Comparison of ENCODE assay signal across 1 cellular context in genomic region chr2:54568876-54569298, GRCh38.
TF ChIP-seq lines count a peak whose summit lies in the region.

No MANE protein-coding gene starts in this region.

TF ChIP-seq in K562, 482 proteins besides CTCF, POLR2A, EP300 and RAD21 (continued from another document and continues in another):
- TF ChIP-seq ZNF592 (IDR thresholded peaks at IDR 0.05) (no peak), CREBBP (IDR thresholded peaks at IDR 0.05; ENCODE audit: low read depth, low read length) (no peak), ZNF583 (CRISPR knock-in tag; IDR thresholded peaks at IDR 0.05) (no peak), JUND (IDR thresholded peaks at IDR 0.05; ENCODE audit: borderline replicate concordance, low read depth, low read length) (peak; percentile 24; the same call in 1 of the 2 replicates), JUND (tag; IDR thresholded peaks at IDR 0.05; ENCODE audit: borderline replicate concordance, low read depth, low read length) (no peak; the same call in 2 of the 3 replicates), NFRKB (IDR thresholded peaks at IDR 0.05; ENCODE audit: low read depth) (no peak), NR1H2 (CRISPR knock-in tag; IDR thresholded peaks at IDR 0.05) (no peak), KLF10 (CRISPR knock-in tag; IDR thresholded peaks at IDR 0.05) (no peak), HSF4 (CRISPR knock-in tag; IDR thresholded peaks at IDR 0.05; ENCODE audit: borderline replicate concordance) (no peak), PATZ1 (CRISPR knock-in tag; IDR thresholded peaks at IDR 0.05; ENCODE audit: borderline replicate concordance) (no peak), ETV5 (CRISPR knock-in tag; IDR thresholded peaks at IDR 0.05; ENCODE audit: low read depth) (peak; percentile 56; the same call in 1 of the 2 replicates), RBFOX2 (IDR thresholded peaks at IDR 0.05; ENCODE audit: low read depth, low read length) (no peak), GTF2A2 (tag; IDR thresholded peaks at IDR 0.05) (no peak), ILK (tag; IDR thresholded peaks at IDR 0.05; ENCODE audit: borderline replicate concordance, low read depth) (no peak), ZNF76 (CRISPR knock-in tag; IDR thresholded peaks at IDR 0.05; ENCODE audit: borderline replicate concordance) (no peak), SAFB (IDR thresholded peaks at IDR 0.05; ENCODE audit: borderline replicate concordance, low read depth, low read length) (no peak), PBX2 (CRISPR knock-in tag; IDR thresholded peaks at IDR 0.05; ENCODE audit: low read depth) (no peak), PBX2 (tag; conservative IDR thresholded peaks at IDR 0.05; ENCODE audit: low read depth) (0 out of 2 replicates have a peak, but pooled peaks have one; percentile 37), ZNF174 (CRISPR knock-in tag; IDR thresholded peaks at IDR 0.05) (no peak), ATF3 (IDR thresholded peaks at IDR 0.05) (no peak), ATF3 (CRISPR knock-in tag; conservative IDR thresholded peaks at IDR 0.05) (no peak), ZSCAN32 (CRISPR knock-in tag; IDR thresholded peaks at IDR 0.05) (no peak), ZKSCAN3 (CRISPR knock-in tag; IDR thresholded peaks at IDR 0.05) (no peak)
- TF ChIP-seq, protein P1, sequence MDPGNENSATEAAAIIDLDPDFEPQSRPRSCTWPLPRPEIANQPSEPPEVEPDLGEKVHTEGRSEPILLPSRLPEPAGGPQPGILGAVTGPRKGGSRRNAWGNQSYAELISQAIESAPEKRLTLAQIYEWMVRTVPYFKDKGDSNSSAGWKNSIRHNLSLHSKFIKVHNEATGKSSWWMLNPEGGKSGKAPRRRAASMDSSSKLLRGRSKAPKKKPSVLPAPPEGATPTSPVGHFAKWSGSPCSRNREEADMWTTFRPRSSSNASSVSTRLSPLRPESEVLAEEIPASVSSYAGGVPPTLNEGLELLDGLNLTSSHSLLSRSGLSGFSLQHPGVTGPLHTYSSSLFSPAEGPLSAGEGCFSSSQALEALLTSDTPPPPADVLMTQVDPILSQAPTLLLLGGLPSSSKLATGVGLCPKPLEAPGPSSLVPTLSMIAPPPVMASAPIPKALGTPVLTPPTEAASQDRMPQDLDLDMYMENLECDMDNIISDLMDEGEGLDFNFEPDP (CRISPR knock-in tag; IDR thresholded peaks at IDR 0.05) = no peak
- TF ChIP-seq, protein P2, sequence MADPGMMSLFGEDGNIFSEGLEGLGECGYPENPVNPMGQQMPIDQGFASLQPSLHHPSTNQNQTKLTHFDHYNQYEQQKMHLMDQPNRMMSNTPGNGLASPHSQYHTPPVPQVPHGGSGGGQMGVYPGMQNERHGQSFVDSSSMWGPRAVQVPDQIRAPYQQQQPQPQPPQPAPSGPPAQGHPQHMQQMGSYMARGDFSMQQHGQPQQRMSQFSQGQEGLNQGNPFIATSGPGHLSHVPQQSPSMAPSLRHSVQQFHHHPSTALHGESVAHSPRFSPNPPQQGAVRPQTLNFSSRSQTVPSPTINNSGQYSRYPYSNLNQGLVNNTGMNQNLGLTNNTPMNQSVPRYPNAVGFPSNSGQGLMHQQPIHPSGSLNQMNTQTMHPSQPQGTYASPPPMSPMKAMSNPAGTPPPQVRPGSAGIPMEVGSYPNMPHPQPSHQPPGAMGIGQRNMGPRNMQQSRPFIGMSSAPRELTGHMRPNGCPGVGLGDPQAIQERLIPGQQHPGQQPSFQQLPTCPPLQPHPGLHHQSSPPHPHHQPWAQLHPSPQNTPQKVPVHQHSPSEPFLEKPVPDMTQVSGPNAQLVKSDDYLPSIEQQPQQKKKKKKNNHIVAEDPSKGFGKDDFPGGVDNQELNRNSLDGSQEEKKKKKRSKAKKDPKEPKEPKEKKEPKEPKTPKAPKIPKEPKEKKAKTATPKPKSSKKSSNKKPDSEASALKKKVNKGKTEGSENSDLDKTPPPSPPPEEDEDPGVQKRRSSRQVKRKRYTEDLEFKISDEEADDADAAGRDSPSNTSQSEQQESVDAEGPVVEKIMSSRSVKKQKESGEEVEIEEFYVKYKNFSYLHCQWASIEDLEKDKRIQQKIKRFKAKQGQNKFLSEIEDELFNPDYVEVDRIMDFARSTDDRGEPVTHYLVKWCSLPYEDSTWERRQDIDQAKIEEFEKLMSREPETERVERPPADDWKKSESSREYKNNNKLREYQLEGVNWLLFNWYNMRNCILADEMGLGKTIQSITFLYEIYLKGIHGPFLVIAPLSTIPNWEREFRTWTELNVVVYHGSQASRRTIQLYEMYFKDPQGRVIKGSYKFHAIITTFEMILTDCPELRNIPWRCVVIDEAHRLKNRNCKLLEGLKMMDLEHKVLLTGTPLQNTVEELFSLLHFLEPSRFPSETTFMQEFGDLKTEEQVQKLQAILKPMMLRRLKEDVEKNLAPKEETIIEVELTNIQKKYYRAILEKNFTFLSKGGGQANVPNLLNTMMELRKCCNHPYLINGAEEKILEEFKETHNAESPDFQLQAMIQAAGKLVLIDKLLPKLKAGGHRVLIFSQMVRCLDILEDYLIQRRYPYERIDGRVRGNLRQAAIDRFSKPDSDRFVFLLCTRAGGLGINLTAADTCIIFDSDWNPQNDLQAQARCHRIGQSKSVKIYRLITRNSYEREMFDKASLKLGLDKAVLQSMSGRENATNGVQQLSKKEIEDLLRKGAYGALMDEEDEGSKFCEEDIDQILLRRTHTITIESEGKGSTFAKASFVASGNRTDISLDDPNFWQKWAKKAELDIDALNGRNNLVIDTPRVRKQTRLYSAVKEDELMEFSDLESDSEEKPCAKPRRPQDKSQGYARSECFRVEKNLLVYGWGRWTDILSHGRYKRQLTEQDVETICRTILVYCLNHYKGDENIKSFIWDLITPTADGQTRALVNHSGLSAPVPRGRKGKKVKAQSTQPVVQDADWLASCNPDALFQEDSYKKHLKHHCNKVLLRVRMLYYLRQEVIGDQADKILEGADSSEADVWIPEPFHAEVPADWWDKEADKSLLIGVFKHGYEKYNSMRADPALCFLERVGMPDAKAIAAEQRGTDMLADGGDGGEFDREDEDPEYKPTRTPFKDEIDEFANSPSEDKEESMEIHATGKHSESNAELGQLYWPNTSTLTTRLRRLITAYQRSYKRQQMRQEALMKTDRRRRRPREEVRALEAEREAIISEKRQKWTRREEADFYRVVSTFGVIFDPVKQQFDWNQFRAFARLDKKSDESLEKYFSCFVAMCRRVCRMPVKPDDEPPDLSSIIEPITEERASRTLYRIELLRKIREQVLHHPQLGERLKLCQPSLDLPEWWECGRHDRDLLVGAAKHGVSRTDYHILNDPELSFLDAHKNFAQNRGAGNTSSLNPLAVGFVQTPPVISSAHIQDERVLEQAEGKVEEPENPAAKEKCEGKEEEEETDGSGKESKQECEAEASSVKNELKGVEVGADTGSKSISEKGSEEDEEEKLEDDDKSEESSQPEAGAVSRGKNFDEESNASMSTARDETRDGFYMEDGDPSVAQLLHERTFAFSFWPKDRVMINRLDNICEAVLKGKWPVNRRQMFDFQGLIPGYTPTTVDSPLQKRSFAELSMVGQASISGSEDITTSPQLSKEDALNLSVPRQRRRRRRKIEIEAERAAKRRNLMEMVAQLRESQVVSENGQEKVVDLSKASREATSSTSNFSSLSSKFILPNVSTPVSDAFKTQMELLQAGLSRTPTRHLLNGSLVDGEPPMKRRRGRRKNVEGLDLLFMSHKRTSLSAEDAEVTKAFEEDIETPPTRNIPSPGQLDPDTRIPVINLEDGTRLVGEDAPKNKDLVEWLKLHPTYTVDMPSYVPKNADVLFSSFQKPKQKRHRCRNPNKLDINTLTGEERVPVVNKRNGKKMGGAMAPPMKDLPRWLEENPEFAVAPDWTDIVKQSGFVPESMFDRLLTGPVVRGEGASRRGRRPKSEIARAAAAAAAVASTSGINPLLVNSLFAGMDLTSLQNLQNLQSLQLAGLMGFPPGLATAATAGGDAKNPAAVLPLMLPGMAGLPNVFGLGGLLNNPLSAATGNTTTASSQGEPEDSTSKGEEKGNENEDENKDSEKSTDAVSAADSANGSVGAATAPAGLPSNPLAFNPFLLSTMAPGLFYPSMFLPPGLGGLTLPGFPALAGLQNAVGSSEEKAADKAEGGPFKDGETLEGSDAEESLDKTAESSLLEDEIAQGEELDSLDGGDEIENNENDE (IDR thresholded peaks at IDR 0.05; ENCODE audit: low read depth, low read length) = no peak
- TF ChIP-seq, protein P3, sequence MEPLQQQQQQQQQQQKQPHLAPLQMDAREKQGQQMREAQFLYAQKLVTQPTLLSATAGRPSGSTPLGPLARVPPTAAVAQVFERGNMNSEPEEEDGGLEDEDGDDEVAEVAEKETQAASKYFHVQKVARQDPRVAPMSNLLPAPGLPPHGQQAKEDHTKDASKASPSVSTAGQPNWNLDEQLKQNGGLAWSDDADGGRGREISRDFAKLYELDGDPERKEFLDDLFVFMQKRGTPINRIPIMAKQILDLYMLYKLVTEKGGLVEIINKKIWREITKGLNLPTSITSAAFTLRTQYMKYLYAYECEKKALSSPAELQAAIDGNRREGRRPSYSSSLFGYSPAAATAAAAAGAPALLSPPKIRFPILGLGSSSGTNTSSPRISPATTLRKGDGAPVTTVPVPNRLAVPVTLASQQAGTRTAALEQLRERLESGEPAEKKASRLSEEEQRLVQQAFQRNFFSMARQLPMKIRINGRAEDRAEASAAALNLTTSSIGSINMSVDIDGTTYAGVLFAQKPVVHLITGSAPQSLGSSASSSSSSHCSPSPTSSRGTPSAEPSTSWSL (CRISPR knock-in tag; IDR thresholded peaks at IDR 0.05; ENCODE audit: borderline replicate concordance) = no peak
- TF ChIP-seq, protein P4, sequence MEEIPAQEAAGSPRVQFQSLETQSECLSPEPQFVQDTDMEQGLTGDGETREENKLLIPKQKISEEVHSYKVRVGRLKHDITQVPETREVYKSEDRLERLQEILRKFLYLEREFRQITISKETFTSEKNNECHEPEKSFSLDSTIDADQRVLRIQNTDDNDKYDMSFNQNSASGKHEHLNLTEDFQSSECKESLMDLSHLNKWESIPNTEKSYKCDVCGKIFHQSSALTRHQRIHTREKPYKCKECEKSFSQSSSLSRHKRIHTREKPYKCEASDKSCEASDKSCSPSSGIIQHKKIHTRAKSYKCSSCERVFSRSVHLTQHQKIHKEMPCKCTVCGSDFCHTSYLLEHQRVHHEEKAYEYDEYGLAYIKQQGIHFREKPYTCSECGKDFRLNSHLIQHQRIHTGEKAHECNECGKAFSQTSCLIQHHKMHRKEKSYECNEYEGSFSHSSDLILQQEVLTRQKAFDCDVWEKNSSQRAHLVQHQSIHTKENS (CRISPR knock-in tag; IDR thresholded peaks at IDR 0.05) = no peak
